ENCODE assay signal across 20 cellular contexts in genomic region chr1:41835488-41835887, GRCh38.
DNase-seq lines count a peak whose midpoint lies in the region; TF ChIP-seq lines count a peak whose summit lies in the region.
"Had no signal": no experiment of that assay in that cellular context is flagged by ENCODE, and none has a peak within 500 bp of the region (broad histone marks: within the 10 kb centered on the region; RNA-seq: fewer than 3 reads in every experiment).

No MANE protein-coding gene starts in this region.

- no peaks in the 10 kb centered on the region for H3K36me3 ChIP-seq in osteoblast (ENCODE audit: insufficient read depth, low read length)
- H3K36me3 ChIP-seq: BE2C, Peyer's patch had no signal

- CTCF ChIA-PET in RWPE1 (lab: Yijun Ruan, JAX), result no interaction called here

- no peak overlapping the region for H2AFZ ChIP-seq in osteoblast (ENCODE audit: low read length)

- H4K20me1 ChIP-seq in osteoblast (ENCODE audit: insufficient read depth, low read length), result no peaks in the 10 kb centered on the region

- DNase-seq in EL (peak; percentile 43), HT1080 (ENCODE audit: low read depth) (peak; percentile 54), RPMI7951 (ENCODE audit: low read depth) (peak; percentile 42), osteoblast (ENCODE audit: insufficient read length, low spot score, missing footprints) (no peak), COR-L47 (lab: John Stamatoyannopoulos, UW) (no peak), RWPE1 (ENCODE audit: low spot score) (no peak), foreskin melanocyte (no peak)
- DNase-seq: BE2C; KG1; NCI-H1105; NCI-H2029 treated with DMSO at 0.1 percent for 48 hours; NCI-H345; NCI-H524; NCI-H774; NK-92 treated with Interleukin-12 subunit alpha and Interleukin-12 subunit beta, amount 100 ng/mL, for 24 hours; Peyer's patch; Right ventricle myocardium superior; SW 1271; T-helper 17 cell had no signal

- H3K27me3 ChIP-seq in osteoblast (ENCODE audit: insufficient read depth, low read length), result no peaks in the 10 kb centered on the region
- H3K27me3 ChIP-seq: BE2C, Peyer's patch had no signal

- no peaks in the 10 kb centered on the region for H3K79me2 ChIP-seq in osteoblast (ENCODE audit: insufficient read depth, low read length)

- H3K4me3 ChIP-seq in osteoblast (ENCODE audit: insufficient read depth, low read length), result no peak overlapping the region
- H3K4me3 ChIP-seq: A549, Peyer's patch had no signal

- no peak for TF ChIP-seq CTCF in osteoblast (IDR thresholded peaks at IDR 0.05; ENCODE audit: extremely low read depth, low read depth, low read length)
- TF ChIP-seq CTCF in RWPE1 (conservative IDR thresholded peaks at IDR 0.05; ENCODE audit: low read depth), result no peak

- POLR2A ChIA-PET in RWPE1 (lab: Yijun Ruan, JAX; ENCODE audit: low non-redundant PET), result no interaction called here

- no peaks in the 10 kb centered on the region for H3K9me3 ChIP-seq in osteoblast (ENCODE audit: low read depth, low read length)
- H3K9me3 ChIP-seq: A549, BE2C, Peyer's patch had no signal

- peaks cover 14% of the 10 kb centered on the region for H3K4me1 ChIP-seq in osteoblast (ENCODE audit: insufficient read depth, low read length)
- H3K4me1 ChIP-seq: BE2C, Peyer's patch had no signal

- H3K27ac ChIP-seq in osteoblast (ENCODE audit: low read depth, low read length) (peak overlapping the region; percentile 67), RWPE1 (no peak overlapping the region)
- H3K27ac ChIP-seq: A549, Peyer's patch had no signal

- no peak overlapping the region for H3K4me2 ChIP-seq in osteoblast (ENCODE audit: insufficient read depth, low read length)
- H3K4me2 ChIP-seq: A549 had no signal

Comparison
In these comparisons a context has a peak if more than half of its experiments do, and no peak if none do; other contexts are left out.
1. DNase-seq: peak in EL (single experiment), HT1080 (single experiment) and RPMI7951 (single experiment); none in osteoblast (single experiment), COR-L47 (single experiment), RWPE1 (single experiment) and foreskin melanocyte (single experiment).